Comparison of ENCODE assay signal across 10 cellular contexts in genomic region chr9:6686396-6686795, GRCh38. TPM values are rescaled to one million over a fixed set of nuclear protein-coding genes. Genes with fewer than 3 reads are reported as not detected.
DNase-seq lines count a peak whose midpoint lies in the region; ATAC-seq, FAIRE-seq and TF ChIP-seq lines count a peak whose summit lies in the region.
"Had no signal": no experiment of that assay in that cellular context is flagged by ENCODE, and none has a peak within 500 bp of the region (broad histone marks: within the 10 kb centered on the region; RNA-seq: fewer than 3 reads in every experiment).

No MANE protein-coding gene starts in this region.

- H3K27ac ChIP-seq in H1 (ENCODE audit: low read depth, low read length) = no peak overlapping the region

- H3K4me1 ChIP-seq in H1 (replicated peaks in 1 of 4; ENCODE audit: control insufficient read depth in 3 of 4, insufficient read depth in 4 of 4, low read length in 3 of 4) = peaks cover 0 to 3% (median 0%) of the 10 kb centered on the region in 4 experiments; a peak in 1 of 7 replicates

- CTCF ChIA-PET in H1 (lab: Charles Lee; ENCODE audit: partially characterized antibody) = interaction anchor here (0.7 to 1.3 kb wide), 6 partner anchors 8 to 95 kb away, joined by 3 to 5 read pairs (median 3); no protein-coding TSS in a partner anchor
- CTCF ChIA-PET in HEK293T (lab: Yijun Ruan, JAX) = no interaction called here

- H4K8ac ChIP-seq in H1 (ENCODE audit: extremely low read depth, insufficient read depth, low read length) = no peak overlapping the region

- H2BK120ac ChIP-seq in H1 (replicated peaks; ENCODE audit: low read depth, low read length) = no peak overlapping the region

- no peak for FAIRE-seq in H1 (lab: Jason Lieb, UNC)
- FAIRE-seq in GM12891 (lab: Jason Lieb, UNC) = no peak

- H3K18ac ChIP-seq in H1 (ENCODE audit: extremely low read depth, low read length) = no peak overlapping the region; the same call in 1 of the 2 replicates

- no peaks in the 10 kb centered on the region; the same call in 1 of the 2 replicates for H3K23me2 ChIP-seq in H1 (ENCODE audit: low read depth, low read length)

- no peak for TF ChIP-seq POLR2A in NB4 (IDR thresholded peaks at IDR 0.05; ENCODE audit: extremely low read depth, insufficient read length)
- no peak for TF ChIP-seq POLR2A in H1 (IDR thresholded peaks at IDR 0.05; ENCODE audit: control extremely low read depth in 1 of 2, low read depth in 2 of 2, low read length in 2 of 2)
- no peak for TF ChIP-seq POLR2A in GM12891 (IDR thresholded peaks at IDR 0.05; ENCODE audit: low read depth, low read length)

- no peak overlapping the region for H3K4ac ChIP-seq in H1 (replicated peaks; ENCODE audit: insufficient read length, low read depth, low read length)

- WGBS in H1 (ENCODE audit: extremely low coverage in 1 of 2, insufficient coverage in 1 of 2, insufficient read length in 1 of 2, insufficient replicate concordance in 2 of 2, low coverage in 1 of 2, low lambda C conversion rate in 2 of 2, missing lambda C conversion rate in 1 of 2), 2 experiments = 87% methylated on average over 3 of the region's 3 CpGs; no CpG with 5 or more reads in 1 of the 2 experiments

- H4K5ac ChIP-seq in H1 (ENCODE audit: insufficient read length, low read depth, low read length) = no peak overlapping the region

- ATAC-seq in HG02973 (IDR thresholded peaks at IDR 0.05; ENCODE audit: unreplicated experiment) = no peak
- ATAC-seq: activated T-cell treated with anti-CD3 and anti-CD28 coated beads, Interleukin-2, amount 50 U/mL, for 4 hours had no signal

- H3K56ac ChIP-seq in H1 (replicated peaks; ENCODE audit: insufficient read length, low read depth, low read length) = no peak overlapping the region

- peak; percentile 22 to 41; a peak in 2 of 4 replicates for TF ChIP-seq RAD21 in H1 (IDR thresholded peaks at IDR 0.05 in 1 of 2, conservative IDR thresholded peaks at IDR 0.05 in 1 of 2; ENCODE audit: low read depth in 2 of 2, low read length in 2 of 2)

- H3K79me1 ChIP-seq in H1 (ENCODE audit: low read depth, low read length) = no peaks in the 10 kb centered on the region

- no peak overlapping the region for H3K4me2 ChIP-seq in H1 (ENCODE audit: insufficient read depth in 1 of 2, low read depth in 2 of 2, low read length in 2 of 2)

- no peaks in the 10 kb centered on the region for H4K20me1 ChIP-seq in H1 (replicated peaks in 1 of 2; ENCODE audit: control insufficient read depth in 1 of 2, insufficient read depth in 2 of 2, low read length in 2 of 2)

- no peak for TF ChIP-seq EP300 in H1 (IDR thresholded peaks at IDR 0.05; ENCODE audit: borderline replicate concordance in 1 of 2, low read depth in 2 of 2, low read length in 2 of 2)

- H3K27me3 ChIP-seq in H1 (replicated peaks in 1 of 4; ENCODE audit: control insufficient read depth in 3 of 4, extremely low read depth in 1 of 4, insufficient read depth in 3 of 4, low read length in 3 of 4) = no peaks in the 10 kb centered on the region

- POLR2A ChIA-PET in H1 (lab: Charles Lee; ENCODE audit: partially characterized antibody) = interaction anchor here (0.9 to 2.5 kb wide), 4 partner anchors 17 to 71 kb away, joined by 3 to 9 read pairs (median 3); partner anchors contain the start of gene KDM4C
- POLR2A ChIA-PET in HEK293T (lab: Yijun Ruan, JAX) = no interaction called here

- no peak overlapping the region for H2AK5ac ChIP-seq in H1 (ENCODE audit: low read depth, low read length)

- H3K23ac ChIP-seq in H1 (ENCODE audit: insufficient read length) = no peak overlapping the region

- no peak overlapping the region for H2BK15ac ChIP-seq in H1 (ENCODE audit: low read length)

- H2BK5ac ChIP-seq in H1 (ENCODE audit: low read depth, low read length) = no peak overlapping the region

- peaks cover 0 to 8% of the 10 kb centered on the region in 2 experiments; a peak in 2 of 4 replicates for H3K79me2 ChIP-seq in H1 (ENCODE audit: control insufficient read depth in 1 of 2, insufficient read depth in 2 of 2, low read length in 2 of 2)

- H3K4me3 ChIP-seq in NB4 (ENCODE audit: low read depth, low read length) = no peak overlapping the region
- no peak overlapping the region for H3K4me3 ChIP-seq in H1 (ENCODE audit: extremely low read depth in 1 of 4, insufficient read depth in 2 of 4, low read depth in 3 of 4, low read length in 4 of 4)
- no peak overlapping the region for H3K4me3 ChIP-seq in skeletal muscle cell (ENCODE audit: low read depth, low read length)

- 0 out of 8 replicates have a peak, but pooled peaks cover 0 to 4% (median 0%) of the 10 kb centered on the region in 4 experiments for H3K36me3 ChIP-seq in H1 (ENCODE audit: control insufficient read depth in 2 of 4, insufficient read depth in 4 of 4, low read length in 3 of 4)

- DNase-seq in DMS53 (lab: John Stamatoyannopoulos, UW) (peak; percentile 14), DMS53 treated with DMSO at 0.1 percent for 48 hours (lab: John Stamatoyannopoulos, UW; ENCODE audit: unreplicated experiment) (no peak), NB4 (ENCODE audit: low read depth) (peak; percentile 67), H1 (ENCODE audit: low read depth in 1 of 2, low spot score in 2 of 2) (no peak), skeletal muscle cell (ENCODE audit: low read depth) (peak; percentile 9), GM12891 (ENCODE audit: insufficient read length, low spot score) (no peak), HEK293T (ENCODE audit: extremely low spot score) (no peak)
- DNase-seq: activated T-cell treated with anti-CD3 and anti-CD28 coated beads, Interleukin-2, amount 50 U/mL, for 4 hours; C1 segment of cervical spinal cord had no signal

- no peak overlapping the region for H2BK20ac ChIP-seq in H1 (ENCODE audit: low read length)

- H2AFZ ChIP-seq in H1 (ENCODE audit: low read length) = no peak overlapping the region

- no peak overlapping the region for H2BK12ac ChIP-seq in H1 (ENCODE audit: low read depth, low read length)

- TF ChIP-seq CTCF in NB4 (IDR thresholded peaks at IDR 0.05; ENCODE audit: low read depth, low read length) (no peak), H1 (IDR thresholded peaks at IDR 0.05; ENCODE audit: control extremely low read depth in 1 of 3, insufficient read depth in 1 of 3, low read depth in 1 of 3, low read length in 3 of 3) (peak in 1 of 3 experiments; percentile 5; a peak in 2 of 4 replicates)

- no peak overlapping the region for H3K14ac ChIP-seq in H1 (ENCODE audit: insufficient read length)

- H4K91ac ChIP-seq in H1 (replicated peaks; ENCODE audit: insufficient read length, low read length) = no peak overlapping the region

- no peak overlapping the region for H3K9ac ChIP-seq in H1 (replicated peaks in 1 of 4; ENCODE audit: extremely low read depth in 1 of 4, low read depth in 3 of 4, low read length in 3 of 4)

- no peaks in the 10 kb centered on the region for H3K9me3 ChIP-seq in H1 (ENCODE audit: insufficient read depth in 2 of 2, low read depth in 1 of 2, low read length in 1 of 2)

TF ChIP-seq in H1, 55 proteins besides CTCF, POLR2A, EP300 and RAD21 (continues in another document):
- TF ChIP-seq SAP30 (IDR thresholded peaks at IDR 0.05; ENCODE audit: insufficient read depth, insufficient replicate concordance, low read length) = no peak
- no peak for TF ChIP-seq CREB1 (IDR thresholded peaks at IDR 0.05)
- TF ChIP-seq TAF1 (IDR thresholded peaks at IDR 0.05; ENCODE audit: low read depth, low read length) = no peak
- TF ChIP-seq NANOG (IDR thresholded peaks at IDR 0.05; ENCODE audit: insufficient read depth, low read depth, low read length, poor library complexity, severe bottlenecking) = no peak
- no peak for TF ChIP-seq PHF8 (conservative IDR thresholded peaks at IDR 0.05; ENCODE audit: low read depth, low read length)
- no peak for TF ChIP-seq KDM4A (IDR thresholded peaks at IDR 0.05; ENCODE audit: low read depth, low read length, severe bottlenecking)
- TF ChIP-seq CBX8 (IDR thresholded peaks at IDR 0.05; ENCODE audit: borderline replicate concordance, low read depth, low read length) = no peak
- TF ChIP-seq KDM1A (IDR thresholded peaks at IDR 0.05; ENCODE audit: borderline replicate concordance, low read length) = no peak

TF ChIP-seq in GM12891, 5 proteins besides CTCF, POLR2A, EP300 and RAD21:
- TF ChIP-seq POLR2AphosphoS5 (IDR thresholded peaks at IDR 0.05; ENCODE audit: low read depth, low read length) = no peak
- no peak for TF ChIP-seq PAX5 (IDR thresholded peaks at IDR 0.05; ENCODE audit: insufficient read depth, low read length, severe bottlenecking)
- TF ChIP-seq SPI1 (IDR thresholded peaks at IDR 0.05; ENCODE audit: low read depth, low read length) = no peak
- no peak for TF ChIP-seq POU2F2 (IDR thresholded peaks at IDR 0.05; ENCODE audit: low read depth, low read length)
- TF ChIP-seq TAF1 (IDR thresholded peaks at IDR 0.05; ENCODE audit: low read depth, low read length) = no peak

TF ChIP-seq in HEK293T, 16 proteins besides CTCF, POLR2A, EP300 and RAD21:
- TF ChIP-seq HDGF (IDR thresholded peaks at IDR 0.05; ENCODE audit: borderline replicate concordance) (no peak), ARNT (IDR thresholded peaks at IDR 0.05) (no peak), SUZ12 (IDR thresholded peaks at IDR 0.05) (no peak), CTBP1 (IDR thresholded peaks at IDR 0.05; ENCODE audit: borderline replicate concordance) (no peak), SP1 (IDR thresholded peaks at IDR 0.05) (no peak), FOXA1 (IDR thresholded peaks at IDR 0.05) (no peak), ZNF384 (IDR thresholded peaks at IDR 0.05) (no peak), NFRKB (IDR thresholded peaks at IDR 0.05) (no peak), FOXM1 (IDR thresholded peaks at IDR 0.05; ENCODE audit: borderline replicate concordance) (no peak), L3MBTL2 (conservative IDR thresholded peaks at IDR 0.05) (no peak), ELF4 (IDR thresholded peaks at IDR 0.05) (no peak), FOXK2 (IDR thresholded peaks at IDR 0.05) (no peak), TARDBP (IDR thresholded peaks at IDR 0.05) (no peak)

RNA-seq across cellular contexts. Expression of gene GLDC, which starts 40.9 kb away (rescaled TPM):
- 89.9 and 101 TPM in 2 replicates for total RNA-seq in H1 (2021; fragmentation: NEBNext Ultra II Directional; extraction: Animal tissue kit (Norgen Biotek cat#: 25700))
- 44.9 and 48.8 TPM in 2 replicates for polyA plus RNA-seq in H1 (2011; rRNA removed)
- polyA plus RNA-seq in H1 (2011; cell fraction: cytosol; rRNA removed) = 57.9 TPM
- polyA plus RNA-seq in H1 (2011; cell fraction: nucleus; rRNA removed) = 196 TPM
- polyA plus RNA-seq in H1 (2012, experiment 1 of 2) = 72.3 to 99.1 TPM (median 81.2 TPM) in 4 replicates
- 26.6 TPM for polyA plus RNA-seq in H1 (2012, experiment 2 of 2)
- 140 TPM for polyA plus RNA-seq in H1 (2013, experiment 1 of 2)
- polyA plus RNA-seq in H1 (2013, experiment 2 of 2) = 134 TPM
- polyA minus RNA-seq in H1 (2011; rRNA and poly(A)+ RNA removed) = 132 and 150 TPM in 2 replicates
- 40.8 TPM for polyA minus RNA-seq in H1 (2011; cell fraction: cytosol; rRNA and poly(A)+ RNA removed)
- 84.3 TPM for polyA minus RNA-seq in H1 (2011; cell fraction: nucleus; rRNA and poly(A)+ RNA removed)
- 40.4 TPM for polyA plus RNA-seq in GM12891 (2012; ENCODE audit: low read depth, missing spikeins)

Comparison
In these comparisons a context has a peak if more than half of its experiments do, and no peak if none do; other contexts are left out.
1. DNase-seq: peak in DMS53 (single experiment), NB4 (single experiment) and skeletal muscle cell (single experiment); none in DMS53 treated with DMSO at 0.1 percent for 48 hours (single experiment), H1 (0 of 2), GM12891 (single experiment) and HEK293T (single experiment).